Comparison of ENCODE assay signal across 12 cellular contexts in the genomic region with DNA sequence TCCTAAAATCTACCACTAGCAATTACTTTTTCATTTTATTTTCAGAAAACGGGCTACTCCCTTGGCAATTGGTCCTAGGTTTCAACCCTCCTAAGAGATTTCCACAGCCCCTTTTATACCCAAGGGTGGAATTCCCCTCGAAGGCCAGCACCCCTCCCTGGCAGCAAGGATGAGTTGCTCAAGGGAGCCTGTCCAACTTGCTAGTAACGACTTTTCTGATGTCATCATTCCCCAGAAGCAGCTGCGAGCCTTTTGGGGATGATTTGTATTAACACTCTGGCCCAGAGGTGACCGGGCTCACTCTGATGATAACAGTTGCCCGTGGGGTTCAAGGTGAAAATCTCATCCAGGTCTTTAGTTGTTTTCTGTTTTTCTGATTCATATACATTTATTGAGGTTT. TPM values are rescaled to one million over a fixed set of nuclear protein-coding genes. Genes with fewer than 3 reads are reported as not detected.
A peak's percentile ranks its signal among the peaks of the same experiment; 100 is the strongest.
DNase-seq lines count a peak whose midpoint lies in the region; ATAC-seq and TF ChIP-seq lines count a peak whose summit lies in the region.
"Had no signal": no experiment of that assay in that cellular context is flagged by ENCODE, and none has a peak within 500 bp of the region (broad histone marks: within the 10 kb centered on the region; RNA-seq: fewer than 3 reads in every experiment).

No MANE protein-coding gene starts in this region.

- H3K27ac ChIP-seq in esophagus squamous epithelium: peak overlapping the region; percentile 14 to 62 (median 48)
- H3K27ac ChIP-seq: lower lobe of right lung had no signal

- H3K4me3 ChIP-seq in esophagus squamous epithelium: no peak overlapping the region
- H3K4me3 ChIP-seq: lower lobe of right lung, prostate gland had no signal

- no peaks in the 10 kb centered on the region for H3K9me3 ChIP-seq in esophagus squamous epithelium
- H3K9me3 ChIP-seq: lower lobe of right lung, prostate gland had no signal

- peaks cover 0 to 42% (median 0%) of the 10 kb centered on the region in 3 donors for H3K36me3 ChIP-seq in esophagus squamous epithelium
- H3K36me3 ChIP-seq: prostate gland had no signal

- H3K4me1 ChIP-seq in esophagus squamous epithelium: peaks cover 15 to 88% (median 51%) of the 10 kb centered on the region in 3 donors
- H3K4me1 ChIP-seq: prostate gland had no signal

- peak; percentile 45 for DNase-seq in AG08396 (ENCODE audit: low spot score)
- peak; percentile 89 for DNase-seq in RPMI7951 (ENCODE audit: low read depth)
- DNase-seq in esophagus squamous epithelium (lab: John Stamatoyannopoulos, UW): no peak
- DNase-seq in omental fat pad (ENCODE audit: low spot score): no peak
- no peak for DNase-seq in amniotic stem cell (lab: John Stamatoyannopoulos, UW)
- no peak for DNase-seq in stimulated activated CD4-positive, alpha-beta T cell treated with anti-CD3 and anti-CD28 coated beads, Interleukin-15, amount 100 ng/mL, for 24 hours
- DNase-seq: activated CD4-positive, alpha-beta memory T cell treated with anti-CD3 and anti-CD28 coated beads, Interleukin-2, amount 10 ng/mL, durations not matched to agents 7 days and 5 days; GDM1; lower lobe of right lung had no signal

- intact Hi-C loops in esophagus squamous epithelium (cut with DNase I): no loop called here

- TF ChIP-seq CTCF in esophagus squamous epithelium (IDR thresholded peaks at IDR 0.05): no peak
- no peak for TF ChIP-seq CTCF in omental fat pad (IDR thresholded peaks at IDR 0.05)

- 9 to 24% methylated on average over 6 of the region's 6 CpGs for whole genome bisulfite sequencing in esophagus squamous epithelium, 2 donors

- H3K27me3 ChIP-seq in esophagus squamous epithelium: no peaks in the 10 kb centered on the region

- no peak for TF ChIP-seq POLR2A in esophagus squamous epithelium (IDR thresholded peaks at IDR 0.05)

- ATAC-seq in omental fat pad (ENCODE audit: low FRiP score) (peak; percentile 67), GM21447 (IDR thresholded peaks at IDR 0.05; ENCODE audit: unreplicated experiment) (no peak)
- no peak for ATAC-seq in activated CD4-positive, CD25-positive, alpha-beta regulatory T cell treated with anti-CD3 and anti-CD28 coated beads, Interleukin-2, amount 50 U/mL, for 24 hours

RNA-seq across cellular contexts. Expression of a gene that starts 30.7 kb away (rescaled TPM):
- total RNA-seq in RPMI7951 (2014; rRNA removed; shearing (Covaris generic)): 156 and 167 TPM in 2 replicates
- total RNA-seq in esophagus squamous epithelium (100 to 1,000 TPM; 115 to 164 (median 139) TPM), omental fat pad (10 to 100 TPM; 21.0 to 60.7 (median 45.8) TPM)

Comparison
In these comparisons a context has a peak if more than half of its experiments do, and no peak if none do; other contexts are left out.
1. DNase-seq: peak in AG08396 (single experiment) and RPMI7951 (single experiment); none in esophagus squamous epithelium (single experiment), omental fat pad (single experiment), amniotic stem cell (single experiment) and stimulated activated CD4-positive, alpha-beta T cell treated with anti-CD3 and anti-CD28 coated beads, Interleukin-15, amount 100 ng/mL, for 24 hours (single experiment).